In the genomic region with DNA sequence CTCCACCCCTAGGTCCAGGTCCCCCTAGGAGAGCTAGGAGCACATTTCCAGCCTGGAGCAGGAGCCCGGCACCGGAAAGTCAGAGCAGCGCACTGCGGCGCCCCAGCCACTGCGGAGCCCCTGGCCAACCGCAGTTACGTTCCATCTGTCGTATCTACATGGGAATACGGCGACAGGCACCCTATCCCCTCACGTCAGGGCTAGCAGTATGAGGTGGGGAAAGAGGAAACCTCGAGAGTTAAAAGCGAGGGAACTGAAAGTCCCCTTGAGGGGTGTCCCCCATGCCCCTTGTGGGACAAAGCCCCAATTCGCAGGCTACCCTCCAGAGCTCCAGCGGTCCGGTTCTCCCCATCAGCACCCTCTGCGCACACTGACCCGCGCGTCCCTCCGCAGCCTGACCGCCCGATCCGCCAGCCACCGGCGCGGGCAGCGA, we compare ENCODE assay signal across 7 cellular contexts. TPM values are rescaled to one million over a fixed set of nuclear protein-coding genes. Genes with fewer than 3 reads are reported as not detected.
DNase-seq lines count a peak whose midpoint lies in the region; ATAC-seq and TF ChIP-seq lines count a peak whose summit lies in the region.

No MANE protein-coding gene starts in this region.

- no peaks in the 10 kb centered on the region for H3K79me2 ChIP-seq in SK-N-SH (ENCODE audit: insufficient read depth)

- H3K4me3 Mint-ChIP-seq in memory B cell = peak overlapping the region; percentile 46

- CTCF ChIA-PET in SK-N-SH (lab: Yijun Ruan, JAX) = interaction anchor here (0.8 to 1.9 kb wide), 5 partner anchors 13 to 381 kb away, joined by 3 to 5 read pairs (median 4); no protein-coding TSS in a partner anchor

- H3K36me3 ChIP-seq in SK-N-SH (replicated peaks in 1 of 2; ENCODE audit: control insufficient read depth in 1 of 2, insufficient read depth in 2 of 2, low read length in 1 of 2) (no peaks in the 10 kb centered on the region), thyroid gland (no peaks in the 10 kb centered on the region)

- peak overlapping the region; percentile 68 for H3K4me3 ChIP-seq in GM12865 (ENCODE audit: low read depth, low read length)
- H3K4me3 ChIP-seq in SK-N-SH (ENCODE audit: low read depth in 2 of 2, low read length in 1 of 2) = peak overlapping the region; percentile 68 to 75
- H3K4me3 ChIP-seq in thyroid gland (replicated peaks in 1 of 3) = peak overlapping the region; percentile 18 to 64 (median 34)

- no peaks in the 10 kb centered on the region for H4K20me1 ChIP-seq in SK-N-SH (ENCODE audit: insufficient read depth)

- no peak for TF ChIP-seq RAD21 in SK-N-SH (IDR thresholded peaks at IDR 0.05; ENCODE audit: low read length)

- POLR2A ChIA-PET in SK-N-SH (lab: Yijun Ruan, JAX) = no interaction called here

- H3K27me3 ChIP-seq in SK-N-SH (ENCODE audit: insufficient read depth) = no peaks in the 10 kb centered on the region
- no peaks in the 10 kb centered on the region for H3K27me3 ChIP-seq in thyroid gland

- H3K9ac ChIP-seq in SK-N-SH = peak overlapping the region; percentile 43

- peak overlapping the region; percentile 84 for H2AFZ ChIP-seq in SK-N-SH (ENCODE audit: low read depth)

- no peak overlapping the region for H3K27ac ChIP-seq in SK-N-SH (ENCODE audit: low read depth in 2 of 2, low read length in 1 of 2)
- peak overlapping the region in 2 of 3 donors; percentile 75 to 81 for H3K27ac ChIP-seq in thyroid gland

- TF ChIP-seq POLR2A in thyroid gland (IDR thresholded peaks at IDR 0.05) = peak in 1 of 2 donors; percentile 89

- H3K36me3 Mint-ChIP-seq in memory B cell = peaks cover 2% of the 10 kb centered on the region

- H3K4me1 ChIP-seq in SK-N-SH (ENCODE audit: control insufficient read depth in 1 of 2, insufficient read depth in 2 of 2, low read depth in 1 of 2, low read length in 1 of 2) = peaks cover 4 to 20% of the 10 kb centered on the region in 2 experiments; a peak in 2 of 4 replicates
- peaks cover 0 to 4% of the 10 kb centered on the region in 2 donors for H3K4me1 ChIP-seq in thyroid gland

- peaks cover 7% of the 10 kb centered on the region for H3K4me1 Mint-ChIP-seq in memory B cell

- peak overlapping the region; percentile 88 for H3K4me2 ChIP-seq in SK-N-SH

- H3K27me3 Mint-ChIP-seq in memory B cell = peaks cover 31% of the 10 kb centered on the region

- peak; percentile 32 for ATAC-seq in HG02885 (IDR thresholded peaks at IDR 0.05; ENCODE audit: poor library complexity, unreplicated experiment)
- ATAC-seq in memory B cell (ENCODE audit: low read depth) = peak; percentile 43
- ATAC-seq in GM18867 (IDR thresholded peaks at IDR 0.05; ENCODE audit: unreplicated experiment) = no peak

- no peaks in the 10 kb centered on the region for H3K9me2 ChIP-seq in SK-N-SH

- no peak overlapping the region for H3K27ac Mint-ChIP-seq in memory B cell

- H3K9me3 Mint-ChIP-seq in memory B cell = no peaks in the 10 kb centered on the region

- 3% methylated on average over 14 of the region's 29 CpGs for WGBS in SK-N-SH (ENCODE audit: low lambda C conversion rate)
- 0% methylated on average over 6 to 9 of the region's 29 CpGs for WGBS in thyroid gland, 2 donors

- TF ChIP-seq CTCF in GM12865 (IDR thresholded peaks at IDR 0.05; ENCODE audit: insufficient read depth, low read depth, low read length, missing control alignments) = no peak
- TF ChIP-seq CTCF in SK-N-SH (IDR thresholded peaks at IDR 0.05) = no peak
- TF ChIP-seq CTCF in thyroid gland (IDR thresholded peaks at IDR 0.05) = no peak

- peaks cover 12% of the 10 kb centered on the region for H3F3A ChIP-seq in SK-N-SH (replicated peaks; ENCODE audit: insufficient read depth)

- H3K9me3 ChIP-seq in SK-N-SH = no peaks in the 10 kb centered on the region
- no peaks in the 10 kb centered on the region for H3K9me3 ChIP-seq in thyroid gland

- intact Hi-C loops in thyroid gland (cut with DNase I) = no loop called here

- no peak for DNase-seq in GM12865 (ENCODE audit: low read depth)
- peak; percentile 80 for DNase-seq in SK-N-SH
- DNase-seq in ecto neural progenitor cell (ENCODE audit: low spot score) = peak; percentile 70
- peak; percentile 14 to 19 for DNase-seq in memory B cell (ENCODE audit: low spot score in 2 of 2)
- DNase-seq in thyroid gland = peak; percentile 69 to 71

- TF ChIP-seq EP300 in SK-N-SH (IDR thresholded peaks at IDR 0.05; ENCODE audit: borderline replicate concordance in 1 of 2, low read depth in 1 of 2, low read length in 1 of 2) = no peak

TF ChIP-seq in SK-N-SH, 30 proteins besides CTCF, POLR2A, EP300 and RAD21:
- no peak for TF ChIP-seq MXI1 (IDR thresholded peaks at IDR 0.05; ENCODE audit: low read depth, low read length)
- no peak for TF ChIP-seq GABPA (IDR thresholded peaks at IDR 0.05; ENCODE audit: low read depth)
- TF ChIP-seq TEAD4 (IDR thresholded peaks at IDR 0.05; ENCODE audit: borderline replicate concordance, insufficient read depth) = no peak
- TF ChIP-seq ELF1 (IDR thresholded peaks at IDR 0.05) = no peak
- no peak for TF ChIP-seq EZH2phosphoT487 (IDR thresholded peaks at IDR 0.05; ENCODE audit: borderline replicate concordance, low read depth)
- no peak for TF ChIP-seq FOSL2 (IDR thresholded peaks at IDR 0.05; ENCODE audit: borderline replicate concordance, low read depth)
- TF ChIP-seq SMC3 (IDR thresholded peaks at IDR 0.05; ENCODE audit: low read depth, low read length) = no peak
- no peak for TF ChIP-seq NFIC (IDR thresholded peaks at IDR 0.05; ENCODE audit: borderline replicate concordance)
- 0 out of 2 replicates have a peak, but pooled peaks have one; percentile 16 for TF ChIP-seq GATA2 (CRISPR knock-in tag; IDR thresholded peaks at IDR 0.05)
- TF ChIP-seq POLR2AphosphoS5 (IDR thresholded peaks at IDR 0.05; ENCODE audit: low read depth, low read length) = peak; percentile 37; the same call in 1 of the 2 replicates
- TF ChIP-seq TCF12 (IDR thresholded peaks at IDR 0.05) = no peak
- TF ChIP-seq, protein P1, sequence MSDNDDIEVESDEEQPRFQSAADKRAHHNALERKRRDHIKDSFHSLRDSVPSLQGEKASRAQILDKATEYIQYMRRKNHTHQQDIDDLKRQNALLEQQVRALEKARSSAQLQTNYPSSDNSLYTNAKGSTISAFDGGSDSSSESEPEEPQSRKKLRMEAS (IDR thresholded peaks at IDR 0.05; ENCODE audit: low read depth) = peak; percentile 36; the same call in 1 of the 2 replicates
TF ChIP-seq in SK-N-SH: peak in this region for 3.

RNA-seq across cellular contexts. Expression of a gene that starts 1.0 kb away (rescaled TPM):
- 4.4 and 6.2 TPM in 2 replicates for polyA plus RNA-seq in SK-N-SH (2012; rRNA removed)
- 4.9 and 5.9 TPM in 2 replicates for polyA plus RNA-seq in SK-N-SH (2012; cell fraction: cytosol; rRNA removed)
- polyA plus RNA-seq in SK-N-SH (2012; cell fraction: nucleus; rRNA removed) = 12.8 and 14.6 TPM in 2 replicates
- 1 to 10 TPM; 2.6 to 8.3 (median 5.4) TPM for total RNA-seq in thyroid gland

RNA-seq across cellular contexts. Expression of a gene that starts 15.0 kb away (rescaled TPM):
- polyA plus RNA-seq in SK-N-SH (2012; rRNA removed) = 28.4 and 29.0 TPM in 2 replicates
- 29.9 and 33.7 TPM in 2 replicates for polyA plus RNA-seq in SK-N-SH (2012; cell fraction: cytosol; rRNA removed)
- polyA plus RNA-seq in SK-N-SH (2012; cell fraction: nucleus; rRNA removed) = 21.6 and 24.2 TPM in 2 replicates
- 10 to 100 TPM; 45.8 to 63.3 (median 60.1) TPM for total RNA-seq in thyroid gland

Comparison
In these comparisons a context has a peak if more than half of its experiments do, and no peak if none do; other contexts are left out.
1. H3K27ac ChIP-seq: peak in thyroid gland (2 of 3); none in SK-N-SH (0 of 2).
2. Peak in every context shown above with its lines, with median percentiles within 50 percentile points of each other: H3K4me3 ChIP-seq.